Comparison of ENCODE assay signal across 8 cellular contexts in the genomic region with DNA sequence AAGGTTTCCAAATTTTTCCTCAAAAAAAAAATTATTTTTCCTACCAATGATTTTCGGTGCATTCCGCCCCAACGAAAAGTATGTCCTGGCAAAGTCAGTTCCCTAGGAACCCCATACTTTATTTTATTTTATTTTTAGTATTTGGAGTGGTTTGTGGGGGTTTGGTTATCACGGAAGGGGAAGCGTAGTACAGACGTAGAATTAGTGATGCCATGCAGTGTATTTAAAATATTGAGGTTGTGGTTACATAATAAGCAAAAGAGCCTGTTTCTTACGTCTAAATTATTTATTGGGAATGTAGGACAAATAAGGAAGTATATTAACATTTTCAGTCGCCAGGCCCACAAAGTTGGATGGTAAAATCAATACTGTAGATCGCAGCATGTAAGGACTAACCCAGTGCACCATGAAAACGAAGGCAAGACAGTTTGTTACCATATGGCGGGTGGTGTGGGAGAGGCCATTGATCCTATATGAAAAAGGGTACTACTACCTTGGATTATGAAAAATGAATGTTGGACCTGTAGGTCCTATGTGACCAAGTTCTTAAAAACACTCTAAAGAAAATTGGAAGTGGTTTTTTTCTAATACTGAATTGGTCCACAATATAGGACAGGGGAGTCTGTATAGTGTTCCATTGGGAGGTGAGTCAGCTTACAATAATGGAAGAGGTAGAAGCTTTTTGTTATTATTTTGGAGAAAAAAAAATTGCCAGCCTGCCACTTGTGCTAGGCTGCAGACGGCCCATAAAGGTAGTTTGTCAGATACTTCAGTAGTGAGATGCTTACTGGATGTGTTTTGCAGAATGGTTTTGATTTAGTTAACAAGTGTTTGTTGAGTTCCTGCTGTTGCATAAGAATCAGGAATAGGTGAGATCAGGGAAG. TPM values are rescaled to one million over a fixed set of nuclear protein-coding genes. Genes with fewer than 3 reads are reported as not detected.
DNase-seq lines count a peak whose midpoint lies in the region; ATAC-seq, FAIRE-seq and TF ChIP-seq lines count a peak whose summit lies in the region.

No MANE protein-coding gene starts in this region.

- H3K9ac ChIP-seq in liver (ENCODE audit: low read depth in 1 of 2, low read length in 2 of 2) = peak overlapping the region; percentile 84 to 95

- no peak for TF ChIP-seq POLR2A in tibial nerve (IDR thresholded peaks at IDR 0.05)

- TF ChIP-seq CTCF in astrocyte of the spinal cord (IDR thresholded peaks at IDR 0.05; ENCODE audit: low read depth, low read length) (no peak), liver (IDR thresholded peaks at IDR 0.05; ENCODE audit: low read depth, low read length, missing input control) (no peak), tibial nerve (IDR thresholded peaks at IDR 0.05) (no peak)

- H3K9me3 ChIP-seq in liver (ENCODE audit: control insufficient read depth in 4 of 4, low read length in 3 of 4) (peaks cover 0 to 6% (median 0%) of the 10 kb centered on the region in 4 donors), tibial nerve (peaks cover 0 to 16% (median 0%) of the 10 kb centered on the region in 4 donors)

- no peak for TF ChIP-seq RAD21 in liver (IDR thresholded peaks at IDR 0.05)

- H3K4me3 ChIP-seq in astrocyte of the spinal cord (ENCODE audit: low read depth, low read length) (peak overlapping the region; percentile 89), liver (ENCODE audit: low read depth in 1 of 3, low read length in 3 of 3) (peak overlapping the region; percentile 73 to 93 (median 85)), tibial nerve (peak overlapping the region; percentile 54 to 83 (median 70))

- in situ Hi-C loops in G401 (cut with HindIII; ENCODE audit: low sequenced_read_pairs) = no loop called here
- in situ Hi-C loops in astrocyte of the spinal cord (cut with HindIII; ENCODE audit: low sequenced_read_pairs) = no loop called here

- H3K27me3 ChIP-seq in liver (ENCODE audit: control insufficient read depth in 4 of 4, insufficient read depth in 4 of 4, low read length in 3 of 4) (no peaks in the 10 kb centered on the region), tibial nerve (no peaks in the 10 kb centered on the region)

- no peak for TF ChIP-seq EP300 in tibial nerve (IDR thresholded peaks at IDR 0.05)

- no peak for ATAC-seq in HG03196 (IDR thresholded peaks at IDR 0.05; ENCODE audit: unreplicated experiment)

- peak; percentile 35 for DNase-seq in G401 (ENCODE audit: low spot score)
- DNase-seq in NCI-H2227 treated with DMSO at 0.1 percent for 48 hours (lab: John Stamatoyannopoulos, UW) = peak; percentile 63
- DNase-seq in astrocyte of the spinal cord (ENCODE audit: low read depth, low spot score) = peak; percentile 42
- DNase-seq in tibial nerve (ENCODE audit: low spot score in 2 of 2) = no peak
- no peak for DNase-seq in activated CD4-positive, CD25-positive, alpha-beta regulatory T cell treated with anti-CD3 and anti-CD28 coated beads, Interleukin-2, amount 50 U/mL, for 72 hours
- no peak for DNase-seq in urothelium cell line (ENCODE audit: low spot score)

- peaks cover 2 to 12% (median 6%) of the 10 kb centered on the region in 4 donors for H3K36me3 ChIP-seq in liver (ENCODE audit: control insufficient read depth in 4 of 4, insufficient read depth in 3 of 4, low read depth in 1 of 4, low read length in 3 of 4)
- peaks cover 0 to 21% (median 0%) of the 10 kb centered on the region in 3 donors for H3K36me3 ChIP-seq in tibial nerve

- H3K27ac ChIP-seq in liver (ENCODE audit: low read depth in 1 of 2, low read length in 2 of 2) (peak overlapping the region; percentile 94 to 97), tibial nerve (peak overlapping the region; percentile 89 to 95 (median 92))

- H3K4me1 ChIP-seq in liver (ENCODE audit: control insufficient read depth in 4 of 4, insufficient read depth in 4 of 4, low read length in 3 of 4) (peaks cover 2 to 15% (median 5%) of the 10 kb centered on the region in 4 donors), tibial nerve (peaks cover 0 to 40% (median 13%) of the 10 kb centered on the region in 4 donors)

- FAIRE-seq in urothelium cell line (lab: Jason Lieb, UNC) = no peak

- 12% methylated on average over 12 of the region's 12 CpGs for WGBS in liver
- WGBS in tibial nerve, 2 donors = 7 to 10% methylated on average over 12 of the region's 12 CpGs

TF ChIP-seq in liver, 16 proteins besides CTCF, POLR2A, EP300 and RAD21:
- TF ChIP-seq, protein P1, sequence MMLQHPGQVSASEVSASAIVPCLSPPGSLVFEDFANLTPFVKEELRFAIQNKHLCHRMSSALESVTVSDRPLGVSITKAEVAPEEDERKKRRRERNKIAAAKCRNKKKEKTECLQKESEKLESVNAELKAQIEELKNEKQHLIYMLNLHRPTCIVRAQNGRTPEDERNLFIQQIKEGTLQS (IDR thresholded peaks at IDR 0.05) = no peak
- TF ChIP-seq TAF1 (conservative IDR thresholded peaks at IDR 0.05) (no peak), FOXA1 (IDR thresholded peaks at IDR 0.05) (no peak), RXRA (IDR thresholded peaks at IDR 0.05) (no peak), JUND (IDR thresholded peaks at IDR 0.05) (no peak), FOXA2 (IDR thresholded peaks at IDR 0.05) (no peak), SP1 (IDR thresholded peaks at IDR 0.05) (no peak), HNF4G (IDR thresholded peaks at IDR 0.05) (no peak), HNF4A (conservative IDR thresholded peaks at IDR 0.05) (no peak), YY1 (IDR thresholded peaks at IDR 0.05) (no peak), GABPA (IDR thresholded peaks at IDR 0.05 in 1 of 2, conservative IDR thresholded peaks at IDR 0.05 in 1 of 2) (no peak), EGR1 (IDR thresholded peaks at IDR 0.05; ENCODE audit: low read depth in 2 of 2) (no peak), NR2F2 (IDR thresholded peaks at IDR 0.05) (no peak)
- TF ChIP-seq, protein P2, sequence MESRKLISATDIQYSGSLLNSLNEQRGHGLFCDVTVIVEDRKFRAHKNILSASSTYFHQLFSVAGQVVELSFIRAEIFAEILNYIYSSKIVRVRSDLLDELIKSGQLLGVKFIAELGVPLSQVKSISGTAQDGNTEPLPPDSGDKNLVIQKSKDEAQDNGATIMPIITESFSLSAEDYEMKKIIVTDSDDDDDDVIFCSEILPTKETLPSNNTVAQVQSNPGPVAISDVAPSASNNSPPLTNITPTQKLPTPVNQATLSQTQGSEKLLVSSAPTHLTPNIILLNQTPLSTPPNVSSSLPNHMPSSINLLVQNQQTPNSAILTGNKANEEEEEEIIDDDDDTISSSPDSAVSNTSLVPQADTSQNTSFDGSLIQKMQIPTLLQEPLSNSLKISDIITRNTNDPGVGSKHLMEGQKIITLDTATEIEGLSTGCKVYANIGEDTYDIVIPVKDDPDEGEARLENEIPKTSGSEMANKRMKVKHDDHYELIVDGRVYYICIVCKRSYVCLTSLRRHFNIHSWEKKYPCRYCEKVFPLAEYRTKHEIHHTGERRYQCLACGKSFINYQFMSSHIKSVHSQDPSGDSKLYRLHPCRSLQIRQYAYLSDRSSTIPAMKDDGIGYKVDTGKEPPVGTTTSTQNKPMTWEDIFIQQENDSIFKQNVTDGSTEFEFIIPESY (IDR thresholded peaks at IDR 0.05) = no peak
- TF ChIP-seq, protein P3, sequence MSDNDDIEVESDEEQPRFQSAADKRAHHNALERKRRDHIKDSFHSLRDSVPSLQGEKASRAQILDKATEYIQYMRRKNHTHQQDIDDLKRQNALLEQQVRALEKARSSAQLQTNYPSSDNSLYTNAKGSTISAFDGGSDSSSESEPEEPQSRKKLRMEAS (IDR thresholded peaks at IDR 0.05) = no peak
- TF ChIP-seq, protein P4, sequence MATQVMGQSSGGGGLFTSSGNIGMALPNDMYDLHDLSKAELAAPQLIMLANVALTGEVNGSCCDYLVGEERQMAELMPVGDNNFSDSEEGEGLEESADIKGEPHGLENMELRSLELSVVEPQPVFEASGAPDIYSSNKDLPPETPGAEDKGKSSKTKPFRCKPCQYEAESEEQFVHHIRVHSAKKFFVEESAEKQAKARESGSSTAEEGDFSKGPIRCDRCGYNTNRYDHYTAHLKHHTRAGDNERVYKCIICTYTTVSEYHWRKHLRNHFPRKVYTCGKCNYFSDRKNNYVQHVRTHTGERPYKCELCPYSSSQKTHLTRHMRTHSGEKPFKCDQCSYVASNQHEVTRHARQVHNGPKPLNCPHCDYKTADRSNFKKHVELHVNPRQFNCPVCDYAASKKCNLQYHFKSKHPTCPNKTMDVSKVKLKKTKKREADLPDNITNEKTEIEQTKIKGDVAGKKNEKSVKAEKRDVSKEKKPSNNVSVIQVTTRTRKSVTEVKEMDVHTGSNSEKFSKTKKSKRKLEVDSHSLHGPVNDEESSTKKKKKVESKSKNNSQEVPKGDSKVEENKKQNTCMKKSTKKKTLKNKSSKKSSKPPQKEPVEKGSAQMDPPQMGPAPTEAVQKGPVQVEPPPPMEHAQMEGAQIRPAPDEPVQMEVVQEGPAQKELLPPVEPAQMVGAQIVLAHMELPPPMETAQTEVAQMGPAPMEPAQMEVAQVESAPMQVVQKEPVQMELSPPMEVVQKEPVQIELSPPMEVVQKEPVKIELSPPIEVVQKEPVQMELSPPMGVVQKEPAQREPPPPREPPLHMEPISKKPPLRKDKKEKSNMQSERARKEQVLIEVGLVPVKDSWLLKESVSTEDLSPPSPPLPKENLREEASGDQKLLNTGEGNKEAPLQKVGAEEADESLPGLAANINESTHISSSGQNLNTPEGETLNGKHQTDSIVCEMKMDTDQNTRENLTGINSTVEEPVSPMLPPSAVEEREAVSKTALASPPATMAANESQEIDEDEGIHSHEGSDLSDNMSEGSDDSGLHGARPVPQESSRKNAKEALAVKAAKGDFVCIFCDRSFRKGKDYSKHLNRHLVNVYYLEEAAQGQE (IDR thresholded peaks at IDR 0.05) = no peak
TF ChIP-seq in liver: peak in this region for 0.

RNA-seq across cellular contexts. Expression of a gene that starts 0.7 kb away (rescaled TPM):
- 18.7 and 28.2 TPM in 2 replicates for total RNA-seq in G401 (2014; rRNA removed; shearing (Covaris generic))
- total RNA-seq in liver (10 to 100 TPM; 10.5 to 10.8 TPM), tibial nerve (10 to 100 TPM; 16.1 to 42.9 (median 18.3) TPM)
- polyA plus RNA-seq in liver = 1 to 10 TPM; 5.8 to 8.9 TPM

RNA-seq across cellular contexts. Expression of a gene that starts 1.0 kb away (rescaled TPM):
- total RNA-seq in G401 (2014; rRNA removed; shearing (Covaris generic)) = 0.12 and 8.2 TPM in 2 replicates
- 1 to 10 TPM; 3.1 to 5.1 TPM for total RNA-seq in liver
- 1 to 10 TPM; 1.3 to 4.5 TPM for polyA plus RNA-seq in liver
- total RNA-seq in tibial nerve = 10 to 100 TPM in 1 of 4 donors, 1 to 10 TPM in 3; 2.1 to 14.2 (median 7.7) TPM

Comparison
In these comparisons a context has a peak if more than half of its experiments do, and no peak if none do; other contexts are left out.
1. DNase-seq: peak in G401 (single experiment), NCI-H2227 treated with DMSO at 0.1 percent for 48 hours (single experiment) and astrocyte of the spinal cord (single experiment); none in tibial nerve (0 of 2), activated CD4-positive, CD25-positive, alpha-beta regulatory T cell treated with anti-CD3 and anti-CD28 coated beads, Interleukin-2, amount 50 U/mL, for 72 hours (single experiment) and urothelium cell line (single experiment).
2. Peak in every context shown above with its lines, with median percentiles within 50 percentile points of each other: H3K4me3 ChIP-seq.